In the genomic region with DNA sequence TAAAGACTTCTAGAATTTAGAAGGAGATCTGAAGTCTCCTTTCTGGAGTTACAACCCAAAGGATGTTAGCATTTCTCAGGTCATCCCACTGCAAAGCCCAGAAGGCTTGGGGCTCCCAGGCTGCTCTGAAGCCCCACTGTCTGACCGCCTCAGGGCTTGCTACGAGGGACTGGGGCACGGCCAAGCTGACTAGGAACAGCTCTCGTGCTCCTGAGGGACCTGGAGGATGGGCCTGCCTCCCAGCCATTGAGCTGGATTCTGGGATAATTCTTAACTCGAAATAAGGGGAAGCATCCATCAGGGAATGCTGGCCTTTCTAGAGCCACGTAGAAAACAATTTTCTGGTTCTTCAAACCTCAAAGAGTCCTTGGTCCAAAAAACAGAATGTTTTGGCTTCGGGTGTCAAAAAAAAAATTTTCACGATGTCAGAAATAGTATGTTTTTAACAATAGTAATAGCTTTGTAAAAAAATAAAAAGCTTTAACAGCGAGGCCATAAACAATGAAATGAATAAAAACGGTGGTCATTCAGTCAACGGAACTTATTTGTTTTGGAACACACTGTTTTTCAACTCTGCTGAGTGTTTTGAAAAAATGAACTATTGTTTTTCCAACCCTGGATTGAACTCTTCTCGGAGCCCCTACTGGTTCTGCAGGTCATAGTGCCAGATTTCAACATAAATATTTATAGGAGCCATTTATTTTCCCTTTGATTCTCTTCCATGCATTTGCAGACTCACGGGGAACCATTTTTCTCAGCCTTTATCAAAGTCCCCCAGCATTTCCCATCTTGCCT, we compare ENCODE assay signal across 15 cellular contexts. TPM values are rescaled to one million over a fixed set of nuclear protein-coding genes. Genes with fewer than 3 reads are reported as not detected.
DNase-seq lines count a peak whose midpoint lies in the region; ATAC-seq and TF ChIP-seq lines count a peak whose summit lies in the region.
"Had no signal": no experiment of that assay in that cellular context is flagged by ENCODE, and none has a peak within 500 bp of the region (broad histone marks: within the 10 kb centered on the region; RNA-seq: fewer than 3 reads in every experiment).

No MANE protein-coding gene starts in this region.

- H3K9me3 ChIP-seq in sigmoid colon: no peaks in the 10 kb centered on the region

- DNase-seq in stimulated activated naive CD8-positive, alpha-beta T cell treated with anti-CD3 and anti-CD28 coated beads, Interleukin-15, Interleukin-2, amounts not matched to agents 100 U/mL and 50 U/mL, for 24 hours: no peak
- DNase-seq in glutamatergic neuron: peak; percentile 26
- peak; percentile 65 for DNase-seq in sigmoid colon
- no peak for DNase-seq in GDM1 (lab: John Stamatoyannopoulos, UW)
- DNase-seq in NCI-H2196 (lab: John Stamatoyannopoulos, UW; ENCODE audit: unreplicated experiment): no peak
- no peak for DNase-seq in MV-4-11 (lab: John Stamatoyannopoulos, UW)
- DNase-seq in activated CD4-positive, alpha-beta T cell treated with anti-CD3 and anti-CD28 coated beads, Interleukin-2, amount 50 U/mL, for 1 hour: no peak
- DNase-seq: DMS53, Karpas-422, mesendoderm, NCI-H2029, NCI-H774, SHP77 had no signal

- H3K27ac ChIP-seq in sigmoid colon: peak overlapping the region in 1 of 4 donors; percentile 66

- peak overlapping the region; percentile 91 for H3K27ac Mint-ChIP-seq in stimulated activated naive CD8-positive, alpha-beta T cell treated with anti-CD3 and anti-CD28 coated beads, Interleukin-15, Interleukin-2, amounts not matched to agents 100 ng/mL and 50 ng/mL, for 24 hours
- no peak overlapping the region for H3K27ac Mint-ChIP-seq in glutamatergic neuron (ENCODE audit: unreplicated experiment)
- H3K27ac Mint-ChIP-seq: progenitor cell of endocrine pancreas had no signal

- WGBS in sigmoid colon, 2 donors: 58 to 76% methylated on average over 13 of the region's 13 CpGs

- TF ChIP-seq CTCF in glutamatergic neuron (IDR thresholded peaks at IDR 0.05; ENCODE audit: partially characterized antibody, unreplicated experiment) (no peak), sigmoid colon (IDR thresholded peaks at IDR 0.05) (no peak)

- H3K36me3 Mint-ChIP-seq in stimulated activated naive CD8-positive, alpha-beta T cell treated with anti-CD3 and anti-CD28 coated beads, Interleukin-15, Interleukin-2, amounts not matched to agents 100 ng/mL and 50 ng/mL, for 24 hours (ENCODE audit: low read depth): no peaks in the 10 kb centered on the region
- no peaks in the 10 kb centered on the region for H3K36me3 Mint-ChIP-seq in glutamatergic neuron (ENCODE audit: unreplicated experiment)

- H3K4me3 ChIP-seq in sigmoid colon: no peak overlapping the region

- TF ChIP-seq EP300 in sigmoid colon (IDR thresholded peaks at IDR 0.05): no peak

- no peaks in the 10 kb centered on the region for H3K27me3 Mint-ChIP-seq in stimulated activated naive CD8-positive, alpha-beta T cell treated with anti-CD3 and anti-CD28 coated beads, Interleukin-15, Interleukin-2, amounts not matched to agents 100 ng/mL and 50 ng/mL, for 24 hours
- peaks cover 4% of the 10 kb centered on the region for H3K27me3 Mint-ChIP-seq in glutamatergic neuron (ENCODE audit: unreplicated experiment)

- H3K4me1 ChIP-seq in sigmoid colon: no peaks in the 10 kb centered on the region

- no peak for TF ChIP-seq POLR2A in sigmoid colon (IDR thresholded peaks at IDR 0.05)

- H3K27me3 ChIP-seq in sigmoid colon: no peaks in the 10 kb centered on the region

- ATAC-seq in stimulated activated naive CD8-positive, alpha-beta T cell treated with anti-CD3 and anti-CD28 coated beads, Interleukin-15, Interleukin-2, amounts not matched to agents 100 U/mL and 50 U/mL, for 24 hours: no peak

- no peak overlapping the region for H3K4me3 Mint-ChIP-seq in stimulated activated naive CD8-positive, alpha-beta T cell treated with anti-CD3 and anti-CD28 coated beads, Interleukin-15, Interleukin-2, amounts not matched to agents 100 ng/mL and 50 ng/mL, for 24 hours
- no peak overlapping the region for H3K4me3 Mint-ChIP-seq in glutamatergic neuron (ENCODE audit: unreplicated experiment)

- no peaks in the 10 kb centered on the region for H3K9me3 Mint-ChIP-seq in stimulated activated naive CD8-positive, alpha-beta T cell treated with anti-CD3 and anti-CD28 coated beads, Interleukin-15, Interleukin-2, amounts not matched to agents 100 ng/mL and 50 ng/mL, for 24 hours
- no peaks in the 10 kb centered on the region for H3K9me3 Mint-ChIP-seq in glutamatergic neuron (ENCODE audit: unreplicated experiment)

- H3K36me3 ChIP-seq in sigmoid colon: no peaks in the 10 kb centered on the region

- H3K4me1 Mint-ChIP-seq in stimulated activated naive CD8-positive, alpha-beta T cell treated with anti-CD3 and anti-CD28 coated beads, Interleukin-15, Interleukin-2, amounts not matched to agents 100 ng/mL and 50 ng/mL, for 24 hours (ENCODE audit: low read depth): peaks cover 81% of the 10 kb centered on the region
- no peaks in the 10 kb centered on the region for H3K4me1 Mint-ChIP-seq in glutamatergic neuron (ENCODE audit: low read depth, unreplicated experiment)

- intact Hi-C loops in sigmoid colon (cut with DNase I): no loop called here

RNA-seq across cellular contexts. Expression of a gene that starts 16.4 kb away (rescaled TPM):
- 160 TPM for total RNA-seq in glutamatergic neuron (ENCODE audit: unreplicated experiment)
- total RNA-seq in sigmoid colon: 10 to 100 TPM; 63.1 to 93.1 (median 73.1) TPM
- polyA plus RNA-seq in sigmoid colon: 100 to 1,000 TPM in 1 of 3 donors, 10 to 100 TPM in 2; 54.1 to 119 (median 59.2) TPM

RNA-seq across cellular contexts. Expression of a gene that starts 46.2 kb away (rescaled TPM):
- total RNA-seq in glutamatergic neuron (ENCODE audit: unreplicated experiment) (not detected), sigmoid colon (under 1 TPM in 2 of 4 donors, not detected in 2; 0.36 to 0.55 TPM)
- 1 to 10 TPM in 2 of 3 donors, not detected in 1; 1.2 to 2.1 TPM for polyA plus RNA-seq in sigmoid colon
- total RNA-seq: progenitor cell of endocrine pancreas had no signal

RNA-seq across cellular contexts. Expression of a gene that starts 50.5 kb away (rescaled TPM):
- total RNA-seq in glutamatergic neuron (ENCODE audit: unreplicated experiment) (not detected), sigmoid colon (not detected)
- under 1 TPM in 1 of 3 donors, not detected in 2; 0.16 TPM for polyA plus RNA-seq in sigmoid colon
- total RNA-seq: progenitor cell of endocrine pancreas had no signal

Comparison
In these comparisons a context has a peak if more than half of its experiments do, and no peak if none do; other contexts are left out.
1. DNase-seq: peak in glutamatergic neuron (single experiment) and sigmoid colon (single experiment); none in stimulated activated naive CD8-positive, alpha-beta T cell treated with anti-CD3 and anti-CD28 coated beads, Interleukin-15, Interleukin-2, amounts not matched to agents 100 U/mL and 50 U/mL, for 24 hours (single experiment), GDM1 (single experiment), NCI-H2196 (single experiment), MV-4-11 (single experiment) and activated CD4-positive, alpha-beta T cell treated with anti-CD3 and anti-CD28 coated beads, Interleukin-2, amount 50 U/mL, for 1 hour (single experiment).